12 cellular contexts compared by ENCODE assay signal in the genomic region with DNA sequence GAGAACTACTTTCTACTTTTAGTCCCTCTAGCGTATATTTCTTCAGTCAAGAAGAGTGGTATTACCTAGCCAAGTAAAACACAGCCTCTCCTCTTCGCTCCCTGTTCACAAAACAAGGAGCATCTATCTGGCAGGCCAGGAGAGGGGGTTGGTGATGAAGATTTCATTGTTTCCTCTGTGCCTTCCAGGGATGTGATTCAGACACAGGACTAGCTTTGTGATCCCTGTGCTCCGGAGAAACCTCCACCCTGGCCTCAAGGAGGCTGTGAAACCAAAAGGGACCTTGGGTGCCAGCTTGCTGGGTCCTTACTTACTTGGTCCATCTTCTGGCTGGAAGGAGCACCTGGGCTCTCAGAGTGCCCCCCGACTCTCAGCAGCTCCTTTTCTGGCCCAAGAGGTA. TPM values are rescaled to one million over a fixed set of nuclear protein-coding genes. Genes with fewer than 3 reads are reported as not detected.
DNase-seq lines count a peak whose midpoint lies in the region; ATAC-seq and TF ChIP-seq lines count a peak whose summit lies in the region.
"Had no signal": no experiment of that assay in that cellular context is flagged by ENCODE, and none has a peak within 500 bp of the region (broad histone marks: within the 10 kb centered on the region; RNA-seq: fewer than 3 reads in every experiment).

No MANE protein-coding gene starts in this region.

- no peak for TF ChIP-seq EP300 in esophagus muscularis mucosa (IDR thresholded peaks at IDR 0.05)

- POLR2A ChIA-PET in PC-3 (lab: Charles Lee; ENCODE audit: unreplicated experiment): no interaction called here

- H3K27ac ChIP-seq in PC-3 (ENCODE audit: low read length): no peak overlapping the region
- peak overlapping the region; percentile 94 to 100 (median 98) for H3K27ac ChIP-seq in esophagus muscularis mucosa (replicated peaks in 1 of 4)
- H3K27ac ChIP-seq in muscle layer of colon (ENCODE audit: low read depth, low read length): peak overlapping the region; percentile 77
- H3K27ac ChIP-seq: SK-N-MC had no signal

- H3K36me3 ChIP-seq in PC-3 (ENCODE audit: low read depth, low read length) (no peaks in the 10 kb centered on the region), esophagus muscularis mucosa (peaks cover 12 to 22% (median 14%) of the 10 kb centered on the region in 4 donors), muscle layer of colon (ENCODE audit: insufficient read depth, low read length) (peaks cover 26% of the 10 kb centered on the region), mucosa of descending colon (ENCODE audit: low read depth) (no peaks in the 10 kb centered on the region)

- H3K79me2 ChIP-seq in PC-3 (ENCODE audit: low read length): peaks cover 23% of the 10 kb centered on the region

- H3K4me1 ChIP-seq in PC-3 (ENCODE audit: insufficient read depth, low read length) (peaks cover 20% of the 10 kb centered on the region), esophagus muscularis mucosa (peaks cover 30 to 70% (median 61%) of the 10 kb centered on the region in 4 donors), muscle layer of colon (ENCODE audit: insufficient read depth, low read length) (peaks cover 51% of the 10 kb centered on the region), mucosa of descending colon (ENCODE audit: low read depth) (peaks cover 20% of the 10 kb centered on the region)

- H3K27me3 ChIP-seq in PC-3 (ENCODE audit: low read length): no peaks in the 10 kb centered on the region
- no peaks in the 10 kb centered on the region for H3K27me3 ChIP-seq in esophagus muscularis mucosa
- H3K27me3 ChIP-seq in muscle layer of colon (ENCODE audit: control insufficient read depth in 1 of 2, insufficient read depth in 2 of 2, low read length in 2 of 2): no peaks in the 10 kb centered on the region

- H3K27ac Mint-ChIP-seq in stimulated activated naive B cell treated with anti-CD40 and anti-IgM and Interleukin-4, amounts not matched to agents 10 μg/mL and 1 μg/mL and 100 μg/mL, for 72 hours: no peak overlapping the region

- DNase-seq in ACHN (peak; percentile 70), PC-3 (peak; percentile 30), esophagus muscularis mucosa (ENCODE audit: extremely low spot score) (no peak), mucosa of descending colon (no peak)
- DNase-seq in stimulated activated naive B cell treated with anti-CD40 and anti-IgM and Interleukin-4, amounts not matched to agents 10 μg/mL and 1 μg/mL and 100 μg/mL, for 72 hours: no peak
- no peak for DNase-seq in stimulated activated CD4-positive, alpha-beta T cell treated with anti-CD3 and anti-CD28 coated beads, Interleukin-4, amount 100 ng/mL, for 1 hour
- DNase-seq: NCI-H1105 treated with DMSO at 0.1 percent for 48 hours; stimulated activated naive CD4-positive, alpha-beta T cell had no signal

- in situ Hi-C loops in ACHN (cut with HindIII; ENCODE audit: low pct_ligation_motif_present, low pct_unique_long_range_greater_than_20kb, low sequenced_read_pairs): no loop called here

- H3K4me1 Mint-ChIP-seq in stimulated activated naive B cell treated with anti-CD40 and anti-IgM and Interleukin-4, amounts not matched to agents 10 μg/mL and 1 μg/mL and 100 μg/mL, for 72 hours: peaks cover 9 to 22% of the 10 kb centered on the region in 2 donors

- no TSS peak for BruUV-seq in PC-3 (replicated peaks; lab: Mats Ljungman, UMichigan)

- CTCF ChIA-PET in PC-3 (lab: Charles Lee): no interaction called here

- H3K4me3 ChIP-seq in PC-3 (ENCODE audit: low read length) (no peak overlapping the region), esophagus muscularis mucosa (no peak overlapping the region), muscle layer of colon (ENCODE audit: low read depth in 1 of 2, low read length in 2 of 2) (no peak overlapping the region), mucosa of descending colon (no peak overlapping the region)
- H3K4me3 ChIP-seq: SK-N-MC had no signal

- WGBS in esophagus muscularis mucosa: 27% methylated on average over 2 of the region's 4 CpGs

- no peaks in the 10 kb centered on the region for H3F3A ChIP-seq in PC-3 (ENCODE audit: low read length, unreplicated experiment)

- H3K9me3 ChIP-seq in PC-3 (ENCODE audit: low read length): no peaks in the 10 kb centered on the region
- H3K9me3 ChIP-seq in esophagus muscularis mucosa: no peaks in the 10 kb centered on the region
- H3K9me3 ChIP-seq in muscle layer of colon (ENCODE audit: low read length): no peaks in the 10 kb centered on the region
- H3K9me3 ChIP-seq in mucosa of descending colon: no peaks in the 10 kb centered on the region

- H3K4me2 ChIP-seq in PC-3 (ENCODE audit: low read length): no peak overlapping the region

- TF ChIP-seq CTCF in PC-3 (conservative IDR thresholded peaks at IDR 0.05; ENCODE audit: low read depth, low read length): no peak; the same call in 1 of the 2 replicates
- TF ChIP-seq CTCF in esophagus muscularis mucosa (IDR thresholded peaks at IDR 0.05): peak; percentile 22 to 38 (median 31)
- TF ChIP-seq CTCF in mucosa of descending colon (IDR thresholded peaks at IDR 0.05): no peak

- intact Hi-C loops in PC-3 (cut with micrococcal nuclease): no loop called here
- intact Hi-C loops in esophagus muscularis mucosa (cut with DNase I): no loop called here
- intact Hi-C loops in mucosa of descending colon (cut with DNase I, micrococcal nuclease): no loop called here

- H3K4me3 Mint-ChIP-seq in stimulated activated naive B cell treated with anti-CD40 and anti-IgM and Interleukin-4, amounts not matched to agents 10 μg/mL and 1 μg/mL and 100 μg/mL, for 72 hours: no peak overlapping the region
- H3K4me3 Mint-ChIP-seq: CD14-positive monocyte had no signal

- no peaks in the 10 kb centered on the region for H3K9me3 Mint-ChIP-seq in stimulated activated naive B cell treated with anti-CD40 and anti-IgM and Interleukin-4, amounts not matched to agents 10 μg/mL and 1 μg/mL and 100 μg/mL, for 72 hours

- H3K36me3 Mint-ChIP-seq in stimulated activated naive B cell treated with anti-CD40 and anti-IgM and Interleukin-4, amounts not matched to agents 10 μg/mL and 1 μg/mL and 100 μg/mL, for 72 hours: peaks cover 0 to 8% of the 10 kb centered on the region in 2 donors

- peaks cover 25% of the 10 kb centered on the region for H4K20me1 ChIP-seq in PC-3 (ENCODE audit: low read length)

- TF ChIP-seq POLR2A in esophagus muscularis mucosa (IDR thresholded peaks at IDR 0.05; ENCODE audit: low read depth): no peak

- H3K9me2 ChIP-seq in PC-3 (replicated peaks; ENCODE audit: low read length): no peaks in the 10 kb centered on the region

- H3K9ac ChIP-seq in PC-3 (ENCODE audit: low read length) (no peak overlapping the region), muscle layer of colon (ENCODE audit: low read length) (no peak overlapping the region)

- peaks cover 16 to 17% of the 10 kb centered on the region in 2 donors for H3K27me3 Mint-ChIP-seq in stimulated activated naive B cell treated with anti-CD40 and anti-IgM and Interleukin-4, amounts not matched to agents 10 μg/mL and 1 μg/mL and 100 μg/mL, for 72 hours

- ATAC-seq in PC-3: 0 out of 2 replicates have a peak, but pooled peaks have one; percentile 14
- ATAC-seq in mucosa of descending colon: no peak
- ATAC-seq in HG03457 (IDR thresholded peaks at IDR 0.05; ENCODE audit: unreplicated experiment): no peak
- no peak for ATAC-seq in stimulated activated naive B cell treated with anti-CD40 and anti-IgM and Interleukin-4, amounts not matched to agents 10 μg/mL and 1 μg/mL and 100 μg/mL, for 72 hours (replicated peaks)

- no peak overlapping the region for H2AFZ ChIP-seq in PC-3 (ENCODE audit: low read length)

RNA-seq across cellular contexts. Expression of gene RHOB, which starts 5.7 kb away (rescaled TPM):
- 88.5 and 108 TPM in 2 replicates for total RNA-seq in PC-3 (2014; rRNA removed)
- 1,000 to 10,000 TPM in 3 of 4 donors, 100 to 1,000 TPM in 1; 809 to 1,532 (median 1,203) TPM for total RNA-seq in esophagus muscularis mucosa
- 100 to 1,000 TPM in 2 of 3 donors, 10 to 100 TPM in 1; 75.5 to 616 (median 104) TPM for total RNA-seq in mucosa of descending colon

Comparison
In these comparisons a context has a peak if more than half of its experiments do, and no peak if none do; other contexts are left out.
1. DNase-seq: peak in ACHN (single experiment) and PC-3 (single experiment); none in esophagus muscularis mucosa (single experiment), mucosa of descending colon (0 of 3), stimulated activated naive B cell treated with anti-CD40 and anti-IgM and Interleukin-4, amounts not matched to agents 10 μg/mL and 1 μg/mL and 100 μg/mL, for 72 hours (single experiment) and stimulated activated CD4-positive, alpha-beta T cell treated with anti-CD3 and anti-CD28 coated beads, Interleukin-4, amount 100 ng/mL, for 1 hour (single experiment).
2. CTCF ChIP-seq: peak in esophagus muscularis mucosa (3 of 3); none in PC-3 (single experiment) and mucosa of descending colon (single experiment).